9 cellular contexts compared by ENCODE assay signal in genomic region chr1:55212349-55213028, GRCh38. TPM values are rescaled to one million over a fixed set of nuclear protein-coding genes. Genes with fewer than 3 reads are reported as not detected.
DNase-seq lines count a peak whose midpoint lies in the region; ATAC-seq, FAIRE-seq and TF ChIP-seq lines count a peak whose summit lies in the region.
"Had no signal": no experiment of that assay in that cellular context is flagged by ENCODE, and none has a peak within 500 bp of the region (broad histone marks: within the 10 kb centered on the region; RNA-seq: fewer than 3 reads in every experiment).

No MANE protein-coding gene starts in this region.

- CTCF ChIA-PET in CD8-positive, alpha-beta memory T cell (lab: Charles Lee): interaction anchor here (1.8 kb wide), 1 partner anchor 8 kb away, joined by 8 read pairs; no protein-coding TSS in a partner anchor
- CTCF ChIA-PET in K562 (lab: Yijun Ruan, JAX; ENCODE audit: low intra/inter-chr PET ratio): no interaction called here

- in situ Hi-C loops in KBM-7 (cut with MboI; ENCODE audit: low pct_unique_long_range_greater_than_20kb, low sequenced_read_pairs) (no loop called here), K562 (cut with MboI) (no loop called here)

- peak overlapping the region; percentile 32 to 91; a peak in 3 of 4 replicates for H3K9ac ChIP-seq in K562 (ENCODE audit: insufficient read depth in 1 of 2, low read depth in 2 of 2, low read length in 2 of 2)

- peak overlapping the region; percentile 54 for H3K4me3 ChIP-seq in CD8-positive, alpha-beta memory T cell (ENCODE audit: low read length)
- H3K4me3 ChIP-seq in K562: peak overlapping the region; percentile 80

- H2AFZ ChIP-seq in K562 (ENCODE audit: low read depth, low read length): no peak overlapping the region

- POLR2A ChIA-PET in CD8-positive, alpha-beta memory T cell (lab: Charles Lee): interaction anchor here (1.0 to 1.1 kb wide), 2 partner anchors 9 to 84 kb away, joined by 3 read pairs; no protein-coding TSS in a partner anchor
- POLR2A ChIA-PET in K562 (lab: Yijun Ruan, JAX): interaction anchor here (0.6 to 2.1 kb wide), 12 partner anchors 11 to 960 kb away, joined by 3 to 11 read pairs (median 4); no protein-coding TSS in a partner anchor

- no peaks in the 10 kb centered on the region for H3K9me1 ChIP-seq in K562 (ENCODE audit: control insufficient read depth, insufficient read depth, low read length)

- peak overlapping the region; percentile 84 for H3K4me2 ChIP-seq in K562 (ENCODE audit: insufficient read depth, low read length)

- H3K9me3 Mint-ChIP-seq in CD8-positive, alpha-beta memory T cell: no peaks in the 10 kb centered on the region
- no peaks in the 10 kb centered on the region for H3K9me3 Mint-ChIP-seq in natural killer cell

- no peak for TF ChIP-seq POLR2A in K562 (conservative IDR thresholded peaks at IDR 0.05)
- no peak for TF ChIP-seq POLR2A in H54 (IDR thresholded peaks at IDR 0.05; ENCODE audit: low read depth, low read length)

- H3K27me3 ChIP-seq in CD8-positive, alpha-beta memory T cell (ENCODE audit: insufficient read depth, low read length, poor library complexity, severe bottlenecking): no peaks in the 10 kb centered on the region
- no peaks in the 10 kb centered on the region for H3K27me3 ChIP-seq in K562 (ENCODE audit: control insufficient read depth in 2 of 2, insufficient read depth in 2 of 2, low read length in 2 of 2)

- no peaks in the 10 kb centered on the region for H3K9me3 ChIP-seq in CD8-positive, alpha-beta memory T cell (ENCODE audit: low read length)
- no peaks in the 10 kb centered on the region for H3K9me3 ChIP-seq in K562 (replicated peaks; ENCODE audit: control insufficient read depth, insufficient read depth, low read depth, low read length)

- 12% methylated on average over 10 of the region's 10 CpGs for WGBS in K562 (ENCODE audit: insufficient coverage, low coverage, missing lambda C conversion rate)

- no peak for TF ChIP-seq EP300 in K562 (IDR thresholded peaks at IDR 0.05; ENCODE audit: low read length)

- no peak for TF ChIP-seq CTCF in K562 (IDR thresholded peaks at IDR 0.05 in 2 of 3, conservative IDR thresholded peaks at IDR 0.05 in 1 of 3; ENCODE audit: insufficient read depth in 2 of 3, low read depth in 1 of 3, low read length in 3 of 3)
- no peak for TF ChIP-seq CTCF in natural killer cell (IDR thresholded peaks at IDR 0.05)

- no peak for TF ChIP-seq RAD21 in K562 (CRISPR knock-in tag; conservative IDR thresholded peaks at IDR 0.05 in 1 of 2, IDR thresholded peaks at IDR 0.05 in 1 of 2)

- peak overlapping the region; percentile 84 to 97 (median 94) for H3K27ac Mint-ChIP-seq in CD8-positive, alpha-beta memory T cell
- H3K27ac Mint-ChIP-seq in natural killer cell: peak overlapping the region; percentile 91 to 99

- peak overlapping the region; percentile 89 to 97 (median 93) for H3K4me3 Mint-ChIP-seq in CD8-positive, alpha-beta memory T cell
- peak overlapping the region; percentile 95 for H3K4me3 Mint-ChIP-seq in natural killer cell

- FAIRE-seq in K562 (lab: Jason Lieb, UNC): no peak
- FAIRE-seq in H54 (lab: Jason Lieb, UNC): no peak

- peaks cover 0 to 21% (median 3%) of the 10 kb centered on the region in 3 donors for H3K36me3 Mint-ChIP-seq in CD8-positive, alpha-beta memory T cell
- H3K36me3 Mint-ChIP-seq in natural killer cell: no peaks in the 10 kb centered on the region

- H3K27me3 Mint-ChIP-seq in CD8-positive, alpha-beta memory T cell: no peaks in the 10 kb centered on the region
- H3K27me3 Mint-ChIP-seq in natural killer cell (ENCODE audit: low read depth in 2 of 2): no peaks in the 10 kb centered on the region

- no peaks in the 10 kb centered on the region for H3K36me3 ChIP-seq in CD8-positive, alpha-beta memory T cell (ENCODE audit: insufficient read depth, low read length)
- peaks cover 13% of the 10 kb centered on the region for H3K36me3 ChIP-seq in K562 (ENCODE audit: control insufficient read depth, insufficient read depth, low read length)

- peaks cover 60% of the 10 kb centered on the region for H3K4me1 ChIP-seq in CD8-positive, alpha-beta memory T cell (ENCODE audit: insufficient read depth, low read length)
- H3K4me1 ChIP-seq in K562 (replicated peaks in 1 of 2; ENCODE audit: control insufficient read depth in 2 of 2, insufficient read depth in 2 of 2, low read length in 2 of 2): peaks cover 15 to 30% of the 10 kb centered on the region in 2 experiments

- H3K4me1 Mint-ChIP-seq in CD8-positive, alpha-beta memory T cell: peaks cover 72 to 84% (median 82%) of the 10 kb centered on the region in 3 donors
- H3K4me1 Mint-ChIP-seq in natural killer cell: peaks cover 73 to 74% of the 10 kb centered on the region in 2 donors

- H3K27ac ChIP-seq in CD8-positive, alpha-beta memory T cell (ENCODE audit: low read depth, low read length): peak overlapping the region; percentile 81
- H3K27ac ChIP-seq in K562 (ENCODE audit: extremely low read depth, low read depth, low read length): peak overlapping the region; percentile 94

- H4K20me1 ChIP-seq in K562 (replicated peaks; ENCODE audit: control insufficient read depth, insufficient read depth, low read length): no peaks in the 10 kb centered on the region

- DNase-seq in CD8-positive, alpha-beta memory T cell: peak in 2 of 5 donors; percentile 1 to 27
- peak; percentile 60 for DNase-seq in KBM-7
- DNase-seq in K562 (ENCODE audit: extremely low read depth in 1 of 4, low spot score in 3 of 4): no peak
- no peak for DNase-seq in natural killer cell
- no peak for DNase-seq in HK-2 (ENCODE audit: unreplicated experiment)
- DNase-seq in H54 (ENCODE audit: insufficient read length, low spot score): no peak
- DNase-seq in NOMO-1 treated with dmso at 0.1 percent for 144 hours (lab: John Stamatoyannopoulos, UW; ENCODE audit: unreplicated experiment): no peak
- DNase-seq: T-helper 9 cell had no signal

- peaks cover 93% of the 10 kb centered on the region for H3K79me2 ChIP-seq in K562 (ENCODE audit: control insufficient read depth, insufficient read depth, low read length)

- ATAC-seq in K562 (no peak), natural killer cell (no peak), GM21528 (IDR thresholded peaks at IDR 0.05; ENCODE audit: low FRiP score, unreplicated experiment) (no peak)

- BruUV-seq in K562 (replicated peaks; lab: Mats Ljungman, UMichigan): no TSS peak

- intact Hi-C loops in K562 (cut with micrococcal nuclease) (loop anchor here (2.0 to 5.0 kb wide), 3 partner anchors 35 to 72 kb away; no protein-coding TSS in a partner anchor), natural killer cell (cut with micrococcal nuclease) (no loop called here)

TF ChIP-seq in K562, 482 proteins besides CTCF, POLR2A, EP300 and RAD21 (continues in another document):
- TF ChIP-seq POLR3A (IDR thresholded peaks at IDR 0.05; ENCODE audit: borderline replicate concordance, extremely low read depth, insufficient read depth, insufficient read length): no peak
- no peak for TF ChIP-seq SNRNP70 (optimal IDR thresholded peaks at IDR 0.05; ENCODE audit: low read depth, low read length)
- TF ChIP-seq PBX2 (CRISPR knock-in tag; IDR thresholded peaks at IDR 0.05; ENCODE audit: low read depth): no peak
- 0 out of 2 replicates have a peak, but pooled peaks have one; percentile 6 for TF ChIP-seq PBX2 (tag; conservative IDR thresholded peaks at IDR 0.05; ENCODE audit: low read depth)
- no peak for TF ChIP-seq KHSRP (IDR thresholded peaks at IDR 0.05)

RNA-seq across cellular contexts. Expression of gene USP24, which starts 2.7 kb away (rescaled TPM):
- 10 to 100 TPM; 51.5 to 51.6 TPM for total RNA-seq in CD8-positive, alpha-beta memory T cell
- 7.5 TPM for polyA plus RNA-seq in CD8-positive, alpha-beta memory T cell
- total RNA-seq in K562 (2011; cell fraction: chromatin; rRNA removed; ENCODE audit: low replicate concordance): 62.0 and 200 TPM in 2 replicates
- total RNA-seq in K562 (2011; cell fraction: nucleolus; rRNA removed): 24.7 and 42.9 TPM in 2 replicates
- total RNA-seq in K562 (2011; cell fraction: nucleoplasm; rRNA removed): 66.4 and 102 TPM in 2 replicates
- total RNA-seq in K562 (2014; rRNA removed) (33.9 and 36.8 TPM in 2 replicates), K562 (2014; rRNA removed; fragmentation: Illumina TruSeq; extraction: Trizol) (54.5 and 56.4 TPM in 2 replicates), K562 (2015; rRNA removed; fragmentation: Illumina TruSeq; extraction: Trizol) (57.6 and 62.6 TPM in 2 replicates), K562 (2021) (40.5 and 43.4 TPM in 2 replicates), natural killer cell (100 to 1,000 TPM; 155 TPM)
- polyA plus RNA-seq in K562 (2011; rRNA removed) (22.0 and 31.3 TPM in 2 replicates), K562 (2014; fragmentation: Illumina TruSeq; extraction: Trizol) (38.2 and 43.5 TPM in 2 replicates), K562 (2014; fragmentation: Nextera tagmentation; extraction: Ambion mirVana) (10 to 100 TPM in 1 of 2 experiments, 1 to 10 TPM in 1; 7.7 to 14.1 TPM), K562 (2014; rRNA removed) (25.7 and 32.9 TPM in 2 replicates)
- polyA plus RNA-seq in K562 (2011; cell fraction: cytosol; rRNA removed): 14.2 and 17.7 TPM in 2 replicates
- polyA plus RNA-seq in K562 (2011; cell fraction: nucleus; rRNA removed): 47.1 and 49.3 TPM in 2 replicates
- 23.4 and 27.9 TPM in 2 replicates for polyA plus RNA-seq in K562 (2012)
- polyA minus RNA-seq in K562 (2011; rRNA and poly(A)+ RNA removed): 109 and 122 TPM in 2 replicates
- 32.7 and 45.0 TPM in 2 replicates for polyA minus RNA-seq in K562 (2011; cell fraction: cytosol; rRNA and poly(A)+ RNA removed)
- polyA minus RNA-seq in K562 (2011; cell fraction: nucleus; rRNA and poly(A)+ RNA removed): 65.6 and 111 TPM in 2 replicates
